In the genomic region with DNA sequence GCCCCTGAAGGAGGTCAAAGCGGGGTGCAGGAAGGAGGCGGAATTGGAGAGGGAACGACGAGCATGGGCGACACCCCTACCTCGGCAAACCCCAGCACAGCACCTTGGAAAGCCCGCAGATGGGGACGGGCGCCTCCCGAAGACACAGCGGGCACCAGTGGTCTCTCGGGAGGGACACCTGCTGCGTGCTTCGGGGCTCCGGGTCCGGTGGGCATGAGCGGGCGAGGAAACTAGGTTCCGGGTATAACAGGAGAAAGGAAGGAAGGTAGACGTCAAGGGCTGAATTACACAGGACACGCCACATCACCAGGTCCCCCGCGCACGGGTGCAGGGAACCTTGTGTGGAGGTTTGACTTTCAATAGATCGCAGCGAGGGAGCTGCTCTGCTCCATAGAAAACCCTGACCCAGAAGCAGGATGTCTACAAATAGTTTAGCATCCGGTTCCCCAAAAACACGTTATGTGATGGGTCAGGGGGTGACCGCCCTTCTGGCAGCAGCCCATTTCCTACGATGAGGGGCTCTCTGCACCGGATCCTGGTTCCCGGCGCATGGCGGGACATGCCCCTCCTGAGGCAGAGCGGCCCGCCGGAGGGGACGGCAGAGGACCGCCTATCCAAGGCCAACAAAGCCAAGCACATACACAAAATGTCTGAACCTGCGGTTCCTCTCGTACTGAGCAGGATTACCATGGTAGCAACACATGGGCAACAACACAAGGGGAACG, we compare ENCODE assay signal across 9 cellular contexts.
A peak's percentile ranks its signal among the peaks of the same experiment; 100 is the strongest.
DNase-seq lines count a peak whose midpoint lies in the region; ATAC-seq and TF ChIP-seq lines count a peak whose summit lies in the region.
"Had no signal": no experiment of that assay in that cellular context is flagged by ENCODE, and none has a peak within 500 bp of the region (broad histone marks: within the 10 kb centered on the region; RNA-seq: fewer than 3 reads in every experiment).

No MANE protein-coding gene starts in this region.

- peak overlapping the region in 2 of 4 donors; percentile 89 to 94 for H3K4me3 Mint-ChIP-seq in CD4-positive, CD25-positive, alpha-beta regulatory T cell
- peak overlapping the region; percentile 86 for H3K4me3 Mint-ChIP-seq in activated T-cell treated with anti-CD3 and anti-CD28 coated beads, Interleukin-2, amount 50 U/mL, for 4 hours
- H3K4me3 Mint-ChIP-seq in nephron progenitor cell, result no peak overlapping the region

- no peaks in the 10 kb centered on the region for H3K36me3 Mint-ChIP-seq in CD4-positive, CD25-positive, alpha-beta regulatory T cell
- no peaks in the 10 kb centered on the region for H3K36me3 Mint-ChIP-seq in activated T-cell treated with anti-CD3 and anti-CD28 coated beads, Interleukin-2, amount 50 U/mL, for 4 hours (ENCODE audit: insufficient read depth)
- peaks cover 11% of the 10 kb centered on the region for H3K36me3 Mint-ChIP-seq in nephron progenitor cell (ENCODE audit: low read depth)

- no peaks in the 10 kb centered on the region for H3K36me3 ChIP-seq in CD4-positive, CD25-positive, alpha-beta regulatory T cell (ENCODE audit: control insufficient read depth, insufficient read depth, low read length)
- H3K36me3 ChIP-seq in mucosa of rectum (ENCODE audit: control insufficient read depth in 2 of 2, insufficient read depth in 2 of 2, low read length in 2 of 2), result no peaks in the 10 kb centered on the region
- H3K36me3 ChIP-seq: SJSA1 had no signal

- peak overlapping the region in 2 of 3 donors; percentile 32 to 59 for H3K27ac Mint-ChIP-seq in CD4-positive, CD25-positive, alpha-beta regulatory T cell
- H3K27ac Mint-ChIP-seq in nephron progenitor cell, result no peak overlapping the region

- H3K4me1 Mint-ChIP-seq in CD4-positive, CD25-positive, alpha-beta regulatory T cell, result peaks cover 4 to 16% (median 6%) of the 10 kb centered on the region in 4 donors
- H3K4me1 Mint-ChIP-seq in activated T-cell treated with anti-CD3 and anti-CD28 coated beads, Interleukin-2, amount 50 U/mL, for 4 hours (ENCODE audit: low read depth), result peaks cover 8% of the 10 kb centered on the region
- H3K4me1 Mint-ChIP-seq in nephron progenitor cell, result no peaks in the 10 kb centered on the region

- TF ChIP-seq CTCF in nephron progenitor cell (IDR thresholded peaks at IDR 0.05), result no peak

- H3K4me1 ChIP-seq in CD4-positive, CD25-positive, alpha-beta regulatory T cell (ENCODE audit: control insufficient read depth, insufficient read depth, low read length, poor library complexity, severe bottlenecking), result peaks cover 7% of the 10 kb centered on the region
- H3K4me1 ChIP-seq in mucosa of rectum (ENCODE audit: control insufficient read depth in 2 of 2, insufficient read depth in 2 of 2, low read length in 2 of 2), result peaks cover 0 to 3% of the 10 kb centered on the region in 2 donors
- H3K4me1 ChIP-seq: SJSA1 had no signal

- H3K27ac ChIP-seq in CD4-positive, CD25-positive, alpha-beta regulatory T cell (ENCODE audit: insufficient read depth, low read length, poor library complexity, severe bottlenecking), result no peak overlapping the region
- H3K27ac ChIP-seq in mucosa of rectum (ENCODE audit: low read depth in 2 of 2, low read length in 2 of 2), result no peak overlapping the region
- H3K27ac ChIP-seq: SJSA1 had no signal

- H3K4me3 ChIP-seq in CD4-positive, CD25-positive, alpha-beta regulatory T cell (ENCODE audit: low read depth, low read length), result no peak overlapping the region
- H3K4me3 ChIP-seq in mucosa of rectum (ENCODE audit: low read length in 2 of 2), result peak overlapping the region; percentile 52 to 57
- H3K4me3 ChIP-seq: SJSA1 had no signal

- peaks cover 0 to 2% (median 0%) of the 10 kb centered on the region in 7 donors for H3K9me3 Mint-ChIP-seq in CD4-positive, CD25-positive, alpha-beta regulatory T cell
- H3K9me3 Mint-ChIP-seq in activated T-cell treated with anti-CD3 and anti-CD28 coated beads, Interleukin-2, amount 50 U/mL, for 4 hours, result no peaks in the 10 kb centered on the region
- H3K9me3 Mint-ChIP-seq in nephron progenitor cell, result peaks cover 86% of the 10 kb centered on the region

- H3K27me3 ChIP-seq in CD4-positive, CD25-positive, alpha-beta regulatory T cell (ENCODE audit: control insufficient read depth, insufficient read depth, low read length), result no peaks in the 10 kb centered on the region
- H3K27me3 ChIP-seq in mucosa of rectum (ENCODE audit: control insufficient read depth in 2 of 2, insufficient read depth in 2 of 2, low read length in 2 of 2), result no peaks in the 10 kb centered on the region
- H3K27me3 ChIP-seq: SJSA1 had no signal

- H3K9ac ChIP-seq in mucosa of rectum (ENCODE audit: low read depth in 1 of 2, low read length in 2 of 2), result no peak overlapping the region

- no peaks in the 10 kb centered on the region for H3K27me3 Mint-ChIP-seq in CD4-positive, CD25-positive, alpha-beta regulatory T cell
- peaks cover 10% of the 10 kb centered on the region for H3K27me3 Mint-ChIP-seq in activated T-cell treated with anti-CD3 and anti-CD28 coated beads, Interleukin-2, amount 50 U/mL, for 4 hours (ENCODE audit: low read depth)
- H3K27me3 Mint-ChIP-seq in nephron progenitor cell (ENCODE audit: low read depth, poor library complexity), result peaks cover 3% of the 10 kb centered on the region

- H3K9me3 ChIP-seq in CD4-positive, CD25-positive, alpha-beta regulatory T cell (ENCODE audit: control insufficient read depth in 2 of 2, low read length in 2 of 2), result no peaks in the 10 kb centered on the region
- no peaks in the 10 kb centered on the region for H3K9me3 ChIP-seq in mucosa of rectum (ENCODE audit: control insufficient read depth in 2 of 2, low read length in 2 of 2)

- ATAC-seq in CD4-positive, CD25-positive, alpha-beta regulatory T cell (ENCODE audit: low read depth in 2 of 2), result no peak
- ATAC-seq in HG02610 (IDR thresholded peaks at IDR 0.05; ENCODE audit: unreplicated experiment) (peak; percentile 31), HG02763 (IDR thresholded peaks at IDR 0.05; ENCODE audit: unreplicated experiment) (no peak)
- peak; percentile 33 to 49 for ATAC-seq in activated T-cell treated with anti-CD3 and anti-CD28 coated beads, Interleukin-2, amount 50 U/mL, for 4 hours

- DNase-seq in CD4-positive, CD25-positive, alpha-beta regulatory T cell, result no peak
- DNase-seq in activated T-cell treated with anti-CD3 and anti-CD28 coated beads, Interleukin-2, amount 50 U/mL, for 4 hours, result no peak
- DNase-seq in nephron progenitor cell (no peak), NOMO-1 (lab: John Stamatoyannopoulos, UW; ENCODE audit: unreplicated experiment in 2 of 2) (no peak), iPS-NIHi7 (ENCODE audit: extremely low spot score) (no peak)

Comparison
In these comparisons a context has a peak if more than half of its experiments do, and no peak if none do; other contexts are left out.
1. ATAC-seq: peak in HG02610 (single experiment) and activated T-cell treated with anti-CD3 and anti-CD28 coated beads, Interleukin-2, amount 50 U/mL, for 4 hours (2 of 2); none in CD4-positive, CD25-positive, alpha-beta regulatory T cell (0 of 2) and HG02763 (single experiment).